ENCODE assay signal across 18 cellular contexts in the genomic region with DNA sequence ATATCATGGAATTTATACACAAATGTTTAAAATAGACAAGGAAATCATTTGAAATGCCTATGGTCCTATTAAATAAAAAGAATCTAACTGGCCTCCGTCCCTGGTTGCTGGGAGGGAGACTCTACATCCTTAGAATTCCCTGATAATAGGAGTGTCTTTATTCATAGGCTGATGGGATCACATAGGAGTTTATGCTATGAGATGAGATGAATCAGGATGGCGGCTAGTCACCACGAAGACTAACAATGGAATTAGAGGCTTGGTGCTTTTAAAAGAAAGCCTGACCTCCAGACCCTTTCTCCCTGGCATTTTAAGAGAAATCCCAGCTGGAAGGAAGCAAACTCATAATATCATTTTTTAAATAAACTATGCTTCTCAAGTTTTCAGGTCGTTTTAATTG.
"Had no signal": no experiment of that assay in that cellular context is flagged by ENCODE, and none has a peak within 500 bp of the region (broad histone marks: within the 10 kb centered on the region; RNA-seq: fewer than 3 reads in every experiment).

No MANE protein-coding gene starts in this region.

- ATAC-seq: activated T-cell treated with anti-CD3 and anti-CD28 coated beads, Interleukin-2, amount 50 U/mL, for 72 hours; body of pancreas; left lobe of liver; pancreas had no signal

- H3K27ac ChIP-seq: adrenal gland, body of pancreas, pancreas, sigmoid colon, thyroid gland had no signal

- DNase-seq: activated CD4-positive, alpha-beta T cell treated with anti-CD3 and anti-CD28 coated beads for 1 hour; activated CD4-positive, alpha-beta T cell treated with anti-CD3 and anti-CD28 coated beads, Interleukin-2, amount 50 U/mL, for 4 hours; activated effector memory CD4-positive, alpha-beta T cell treated with anti-CD3 and anti-CD28 coated beads, Interleukin-2, amount 50 U/mL, for 16 hours; activated naive CD4-positive, alpha-beta T cell treated with anti-CD3 and anti-CD28 coated beads, Interleukin-2, amount 50 U/mL, for 16 hours; activated T-cell treated with anti-CD3 and anti-CD28 coated beads, Interleukin-2, amount 50 U/mL, for 72 hours; adrenal gland; body of pancreas; caudate nucleus; kidney; mammary epithelial cell; naive B cell; pancreas; sigmoid colon; stimulated activated CD4-positive, alpha-beta T cell treated with anti-CD3 and anti-CD28 coated beads, Interleukin-1b, Interleukin-23, amount 100 ng/mL, for 48 hours; stimulated activated CD8-positive, alpha-beta memory T cell treated with anti-CD3 and anti-CD28 coated beads, Interleukin-4, amount 100 ng/mL, for 48 hours; stimulated activated naive CD4-positive, alpha-beta T cell treated with Interleukin-2 at 50 U/mL for 16 hours; thyroid gland had no signal

- H3K4me3 ChIP-seq: adrenal gland, body of pancreas, pancreas, sigmoid colon, thyroid gland had no signal

- H3K27me3 ChIP-seq: adrenal gland, body of pancreas, pancreas, sigmoid colon, thyroid gland had no signal

- H3K9me3 ChIP-seq: adrenal gland, body of pancreas, pancreas, sigmoid colon, thyroid gland had no signal

- H3K4me1 ChIP-seq: adrenal gland, body of pancreas, pancreas, sigmoid colon, thyroid gland had no signal
